In the genomic region with DNA sequence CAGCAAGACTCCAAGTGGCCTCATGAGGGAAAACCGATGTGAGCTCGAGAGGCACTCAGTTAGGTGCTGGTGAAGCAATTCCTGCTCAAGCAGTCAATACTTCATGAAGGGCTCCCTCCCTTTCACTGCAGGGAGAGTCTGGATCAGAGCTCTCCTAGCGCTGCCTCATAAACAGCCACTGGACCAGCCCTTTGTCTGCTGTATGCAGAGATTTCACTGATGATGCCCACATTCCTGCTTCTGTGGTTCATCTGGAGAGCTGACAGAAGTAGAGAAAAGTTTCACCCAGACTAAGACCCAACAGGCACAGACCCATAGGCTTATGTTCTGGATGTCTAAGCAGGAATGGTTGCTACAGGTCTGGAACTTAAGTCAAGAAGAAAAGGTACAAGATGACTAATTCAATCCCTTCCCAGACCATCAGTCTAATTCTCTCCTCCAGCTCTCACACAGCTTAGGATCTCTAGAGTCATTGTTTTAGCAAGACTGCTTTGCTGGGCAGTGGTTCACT, we compare ENCODE assay signal across 12 cellular contexts. TPM values are rescaled to one million over a fixed set of nuclear protein-coding genes. Genes with fewer than 3 reads are reported as not detected.
DNase-seq lines count a peak whose midpoint lies in the region; ATAC-seq and TF ChIP-seq lines count a peak whose summit lies in the region.
"Had no signal": no experiment of that assay in that cellular context is flagged by ENCODE, and none has a peak within 500 bp of the region (broad histone marks: within the 10 kb centered on the region; RNA-seq: fewer than 3 reads in every experiment).

No MANE protein-coding gene starts in this region.

- H2BK15ac ChIP-seq in neuronal stem cell (ENCODE audit: low read length): no peak overlapping the region

- H2BK120ac ChIP-seq in neuronal stem cell (ENCODE audit: low read depth, low read length): no peak overlapping the region

- H3K4me3 Mint-ChIP-seq in activated naive CD8-positive, alpha-beta T cell treated with anti-CD3 and anti-CD28 coated beads for 36 hours: peak overlapping the region; percentile 59
- H3K4me3 Mint-ChIP-seq in memory B cell (peak overlapping the region; percentile 99), GM23338 (no peak overlapping the region)

- H4K91ac ChIP-seq in neuronal stem cell (ENCODE audit: low read depth, low read length, poor library complexity): no peak overlapping the region

- peaks cover 79% of the 10 kb centered on the region for H3K36me3 Mint-ChIP-seq in activated naive CD8-positive, alpha-beta T cell treated with anti-CD3 and anti-CD28 coated beads for 36 hours
- peaks cover 66% of the 10 kb centered on the region for H3K36me3 Mint-ChIP-seq in memory B cell
- peaks cover 78% of the 10 kb centered on the region for H3K36me3 Mint-ChIP-seq in GM23338 (ENCODE audit: low read depth)

- H3K27ac ChIP-seq in DOHH2 (ENCODE audit: low read depth, low read length) (peak overlapping the region; percentile 95), GM23338 (ENCODE audit: low read depth) (no peak overlapping the region), neuronal stem cell (replicated peaks; ENCODE audit: low read length) (no peak overlapping the region)
- H3K27ac ChIP-seq: C4-2B had no signal

- no peak for TF ChIP-seq CTCF in DOHH2 (IDR thresholded peaks at IDR 0.05; ENCODE audit: low read depth, low read length, poor library complexity, severe bottlenecking)
- TF ChIP-seq CTCF in GM23338 (conservative IDR thresholded peaks at IDR 0.05; ENCODE audit: low read depth in 2 of 2): no peak

- H4K20me1 ChIP-seq in DOHH2 (ENCODE audit: control insufficient read depth, insufficient read depth, low read depth, low read length) (peaks cover 52% of the 10 kb centered on the region), GM23338 (replicated peaks; ENCODE audit: insufficient read depth) (peaks cover 13% of the 10 kb centered on the region)

- no peaks in the 10 kb centered on the region for H3K9me2 ChIP-seq in DOHH2 (replicated peaks; ENCODE audit: control insufficient read depth, low read length)
- no peaks in the 10 kb centered on the region for H3K9me2 ChIP-seq in GM23338 (ENCODE audit: insufficient read depth)

- no peak overlapping the region for H3K18ac ChIP-seq in neuronal stem cell (ENCODE audit: low read length)

- H3F3A ChIP-seq in DOHH2 (ENCODE audit: control insufficient read depth, insufficient read depth) (peaks cover 78% of the 10 kb centered on the region), GM23338 (replicated peaks; ENCODE audit: low read depth) (peaks cover 2% of the 10 kb centered on the region; the same call in 1 of the 2 replicates)

- peaks cover 67% of the 10 kb centered on the region for H3K4me1 Mint-ChIP-seq in activated naive CD8-positive, alpha-beta T cell treated with anti-CD3 and anti-CD28 coated beads for 36 hours
- H3K4me1 Mint-ChIP-seq in memory B cell (peaks cover 62% of the 10 kb centered on the region), GM23338 (peaks cover 29% of the 10 kb centered on the region)

- no peak overlapping the region for H2BK12ac ChIP-seq in neuronal stem cell (ENCODE audit: low read length)

- no peak overlapping the region for H2BK5ac ChIP-seq in neuronal stem cell (ENCODE audit: low read length)

- peaks cover 8% of the 10 kb centered on the region for H3K79me1 ChIP-seq in neuronal stem cell (ENCODE audit: low read depth, low read length)

- no peak overlapping the region for H3K4ac ChIP-seq in neuronal stem cell (ENCODE audit: low read length)

- H3K23ac ChIP-seq in neuronal stem cell (ENCODE audit: low read depth, low read length, poor library complexity): no peak overlapping the region

- H3K27me3 ChIP-seq in DOHH2 (ENCODE audit: control insufficient read depth, low read length) (no peaks in the 10 kb centered on the region), GM23338 (ENCODE audit: insufficient read depth) (no peaks in the 10 kb centered on the region), neuronal stem cell (ENCODE audit: control insufficient read depth in 3 of 3, insufficient read depth in 3 of 3, low read depth in 1 of 3, low read length in 3 of 3) (no peaks in the 10 kb centered on the region)

- DNase-seq in AG08395 (ENCODE audit: low spot score) (peak; percentile 26), memory B cell (ENCODE audit: low spot score in 2 of 2) (no peak), GM23338 (ENCODE audit: low spot score) (no peak), NCI-H1092 (lab: John Stamatoyannopoulos, UW) (no peak), HuH-7.5 (ENCODE audit: low spot score) (no peak), neuronal stem cell (ENCODE audit: low spot score) (no peak)
- no peak for DNase-seq in activated naive CD8-positive, alpha-beta T cell treated with anti-CD3 and anti-CD28 coated beads for 36 hours
- DNase-seq: NCI-H526, SHP77 treated with DMSO at 0.1 percent for 48 hours had no signal

- WGBS in neuronal stem cell (ENCODE audit: extremely low coverage in 2 of 2, insufficient read length in 2 of 2, insufficient replicate concordance in 1 of 2), 2 donors: no CpG with 5 or more reads among the region's 3 CpGs

- H3K4me1 ChIP-seq in DOHH2 (ENCODE audit: control insufficient read depth, low read length) (peaks cover 63% of the 10 kb centered on the region), GM23338 (ENCODE audit: insufficient read depth) (peaks cover 25% of the 10 kb centered on the region), neuronal stem cell (ENCODE audit: control insufficient read depth in 2 of 2, insufficient read depth in 1 of 2, low read depth in 1 of 2, low read length in 2 of 2) (peaks cover 2 to 24% of the 10 kb centered on the region in 2 donors)

- no peaks in the 10 kb centered on the region for H3K27me3 Mint-ChIP-seq in activated naive CD8-positive, alpha-beta T cell treated with anti-CD3 and anti-CD28 coated beads for 36 hours
- no peaks in the 10 kb centered on the region for H3K27me3 Mint-ChIP-seq in memory B cell
- H3K27me3 Mint-ChIP-seq in GM23338 (ENCODE audit: insufficient read depth, low read depth, poor library complexity): peaks cover 26% of the 10 kb centered on the region

- no peak overlapping the region for H3K9ac ChIP-seq in neuronal stem cell (ENCODE audit: low read depth, low read length, poor library complexity)

- H3K27ac Mint-ChIP-seq in activated naive CD8-positive, alpha-beta T cell treated with anti-CD3 and anti-CD28 coated beads for 36 hours: peak overlapping the region; percentile 98
- H3K27ac Mint-ChIP-seq in memory B cell (peak overlapping the region; percentile 98), GM23338 (no peak overlapping the region)

- H3K9me3 ChIP-seq in DOHH2 (ENCODE audit: control insufficient read depth, insufficient read depth, low read length) (no peaks in the 10 kb centered on the region), neuronal stem cell (replicated peaks in 1 of 2; ENCODE audit: control insufficient read depth in 2 of 2, insufficient read depth in 1 of 2, low read depth in 1 of 2, low read length in 2 of 2) (no peaks in the 10 kb centered on the region)

- H3K14ac ChIP-seq in neuronal stem cell (ENCODE audit: low read length): no peak overlapping the region

- H2AK5ac ChIP-seq in neuronal stem cell (ENCODE audit: low read depth, low read length): no peak overlapping the region

- no peak for ATAC-seq in memory B cell (ENCODE audit: low read depth)
- no peak for ATAC-seq in GM23338

- peak overlapping the region; percentile 14; the same call in 1 of the 2 replicates for H3K4me3 ChIP-seq in DOHH2 (ENCODE audit: low read length)
- H3K4me3 ChIP-seq in GM23338: no peak overlapping the region
- H3K4me3 ChIP-seq in neuronal stem cell (ENCODE audit: low read length in 2 of 2): no peak overlapping the region

- H3K79me2 ChIP-seq in DOHH2 (ENCODE audit: control insufficient read depth, low read length): peaks cover 62% of the 10 kb centered on the region
- H3K79me2 ChIP-seq in GM23338 (replicated peaks; ENCODE audit: insufficient read depth): peaks cover 14% of the 10 kb centered on the region

- H2AFZ ChIP-seq in GM23338: no peak overlapping the region
- no peak overlapping the region for H2AFZ ChIP-seq in neuronal stem cell (ENCODE audit: low read length)

- H3K4me2 ChIP-seq in DOHH2 (ENCODE audit: low read length) (peak overlapping the region; percentile 41), GM23338 (no peak overlapping the region), neuronal stem cell (ENCODE audit: insufficient read depth, low read length, poor library complexity, severe bottlenecking) (no peak overlapping the region)

- peaks cover 88% of the 10 kb centered on the region for H3K36me3 ChIP-seq in DOHH2 (ENCODE audit: control insufficient read depth, low read length)
- H3K36me3 ChIP-seq in GM23338 (ENCODE audit: insufficient read depth): peaks cover 32% of the 10 kb centered on the region
- H3K36me3 ChIP-seq in neuronal stem cell (replicated peaks in 1 of 2; ENCODE audit: control insufficient read depth in 2 of 2, insufficient read depth in 2 of 2, low read length in 2 of 2): peaks cover 55 to 72% of the 10 kb centered on the region in 2 donors

- H4K8ac ChIP-seq in neuronal stem cell (ENCODE audit: low read depth, low read length): no peak overlapping the region

- H3K9me3 Mint-ChIP-seq in activated naive CD8-positive, alpha-beta T cell treated with anti-CD3 and anti-CD28 coated beads for 36 hours: no peaks in the 10 kb centered on the region
- H3K9me3 Mint-ChIP-seq in memory B cell (no peaks in the 10 kb centered on the region), GM23338 (no peaks in the 10 kb centered on the region; the same call in 1 of the 3 replicates)

TF ChIP-seq in GM23338, 12 proteins besides CTCF, POLR2A, EP300 and RAD21 (continues in another document):
- no peak for TF ChIP-seq CREB1 (CRISPR knock-in tag; IDR thresholded peaks at IDR 0.05; ENCODE audit: low read depth)

RNA-seq across cellular contexts. Expression of gene UCP2, which starts 4.0 kb away (rescaled TPM):
- 100 to 1,000 TPM; 180 to 181 TPM for total RNA-seq in activated naive CD8-positive, alpha-beta T cell treated with anti-CD3 and anti-CD28 coated beads for 36 hours
- total RNA-seq in GM23338 (2014; rRNA removed; shearing (Covaris generic)): 69.8 and 76.9 TPM in 2 replicates
- 59.4 and 60.1 TPM in 2 replicates for polyA plus RNA-seq in GM23338 (2016; fragmentation: Nextera tagmentation; extraction: Ambion mirVana)
- polyA plus RNA-seq in neuronal stem cell (2013, experiment 1 of 2): 66.7 TPM
- 65.7 TPM for polyA plus RNA-seq in neuronal stem cell (2013, experiment 2 of 2)

RNA-seq across cellular contexts. Expression of gene DNAJB13, which starts 27.8 kb away (rescaled TPM):
- under 1 TPM; 0.18 to 0.21 TPM for total RNA-seq in activated naive CD8-positive, alpha-beta T cell treated with anti-CD3 and anti-CD28 coated beads for 36 hours
- total RNA-seq in GM23338 (2014; rRNA removed; shearing (Covaris generic)): 0.14 TPM in 1 of 2 replicates, not detected in the other
- polyA plus RNA-seq in GM23338 (2016; fragmentation: Nextera tagmentation; extraction: Ambion mirVana): 0.32 and 0.50 TPM in 2 replicates
- 0.26 TPM for polyA plus RNA-seq in neuronal stem cell (2013, experiment 1 of 2)
- 0.24 TPM for polyA plus RNA-seq in neuronal stem cell (2013, experiment 2 of 2)
- total RNA-seq: dermis microvascular lymphatic vessel endothelial cell had no signal

RNA-seq across cellular contexts. Expression of gene UCP3, which starts 30.3 kb away (rescaled TPM):
- total RNA-seq in activated naive CD8-positive, alpha-beta T cell treated with anti-CD3 and anti-CD28 coated beads for 36 hours: 1 to 10 TPM in 1 of 2 experiments, under 1 TPM in 1; 0.89 to 1.1 TPM
- total RNA-seq in GM23338 (2014; rRNA removed; shearing (Covaris generic)): 0.21 TPM in 1 of 2 replicates, not detected in the other
- polyA plus RNA-seq in GM23338 (2016; fragmentation: Nextera tagmentation; extraction: Ambion mirVana): 0.21 and 0.40 TPM in 2 replicates
- 0.68 TPM for polyA plus RNA-seq in neuronal stem cell (2013, experiment 1 of 2)
- polyA plus RNA-seq in neuronal stem cell (2013, experiment 2 of 2): 0.89 TPM
